In the genomic region with DNA sequence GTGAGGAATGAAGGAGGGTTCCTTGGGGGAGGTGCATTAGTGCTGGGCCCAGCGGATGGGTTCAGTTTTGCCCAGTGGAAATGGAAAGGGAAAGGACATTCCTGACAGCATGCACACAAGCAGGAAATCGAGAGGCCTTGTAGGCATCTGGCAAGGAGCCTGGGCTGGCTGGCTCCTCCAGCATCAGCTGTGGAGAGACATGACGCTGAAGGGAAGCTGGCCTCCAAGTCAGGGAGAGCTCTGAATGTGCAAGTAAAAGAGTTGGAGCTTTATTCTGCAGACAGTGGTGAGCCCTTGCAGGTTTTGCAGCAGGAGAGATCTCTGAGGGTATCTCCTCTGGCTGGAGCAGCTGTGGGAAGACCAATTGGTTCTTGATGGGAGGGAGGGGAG, we compare ENCODE assay signal across 10 cellular contexts.
DNase-seq lines count a peak whose midpoint lies in the region; ATAC-seq and TF ChIP-seq lines count a peak whose summit lies in the region.
"Had no signal": no experiment of that assay in that cellular context is flagged by ENCODE, and none has a peak within 500 bp of the region (broad histone marks: within the 10 kb centered on the region; RNA-seq: fewer than 3 reads in every experiment).

No MANE protein-coding gene starts in this region.

- TF ChIP-seq CTCF in C4-2B (conservative IDR thresholded peaks at IDR 0.05) (no peak), foreskin keratinocyte (conservative IDR thresholded peaks at IDR 0.05) (no peak)

- H3K27ac Mint-ChIP-seq in stimulated activated naive B cell treated with anti-CD40 and anti-IgM and Interleukin-4, amounts not matched to agents 10 μg/mL and 1 μg/mL and 100 μg/mL, for 72 hours, result no peak overlapping the region
- H3K27ac Mint-ChIP-seq: activated CD4-positive, alpha-beta T cell treated with anti-CD3 and anti-CD28 coated beads, Interleukin-2, amount 10 ng/mL, durations not matched to agents 24 days and 14 days had no signal

- peaks cover 40% of the 10 kb centered on the region for H3K4me1 ChIP-seq in foreskin keratinocyte

- H3K27me3 ChIP-seq in foreskin keratinocyte, result no peaks in the 10 kb centered on the region

- H3K9me3 Mint-ChIP-seq in stimulated activated naive B cell treated with anti-CD40 and anti-IgM and Interleukin-4, amounts not matched to agents 10 μg/mL and 1 μg/mL and 100 μg/mL, for 72 hours, result peaks cover 6 to 8% of the 10 kb centered on the region in 2 donors
- H3K9me3 Mint-ChIP-seq: activated CD4-positive, alpha-beta T cell treated with anti-CD3 and anti-CD28 coated beads, Interleukin-2, amount 10 ng/mL, durations not matched to agents 24 days and 14 days had no signal

- H3K4me1 Mint-ChIP-seq in stimulated activated naive B cell treated with anti-CD40 and anti-IgM and Interleukin-4, amounts not matched to agents 10 μg/mL and 1 μg/mL and 100 μg/mL, for 72 hours, result peaks cover 7 to 9% of the 10 kb centered on the region in 2 donors

- H3K36me3 Mint-ChIP-seq in stimulated activated naive B cell treated with anti-CD40 and anti-IgM and Interleukin-4, amounts not matched to agents 10 μg/mL and 1 μg/mL and 100 μg/mL, for 72 hours, result no peaks in the 10 kb centered on the region

- ATAC-seq in SK-N-SH treated with all-trans-retinoic acid at 6 μM for 48 hours (peak; percentile 87), foreskin keratinocyte (peak; percentile 60), GM18505 (IDR thresholded peaks at IDR 0.05; ENCODE audit: unreplicated experiment) (no peak), GM18519 (IDR thresholded peaks at IDR 0.05; ENCODE audit: low FRiP score, unreplicated experiment) (no peak)
- ATAC-seq in stimulated activated naive B cell treated with anti-CD40 and anti-IgM and Interleukin-4, amounts not matched to agents 10 μg/mL and 1 μg/mL and 100 μg/mL, for 72 hours (replicated peaks), result no peak

- H3K27me3 Mint-ChIP-seq in stimulated activated naive B cell treated with anti-CD40 and anti-IgM and Interleukin-4, amounts not matched to agents 10 μg/mL and 1 μg/mL and 100 μg/mL, for 72 hours, result peaks cover 26 to 36% of the 10 kb centered on the region in 2 donors

- peak; percentile 58 to 74 for DNase-seq in foreskin keratinocyte
- peak; percentile 74 for DNase-seq in pons (ENCODE audit: low spot score)
- DNase-seq in stimulated activated naive B cell treated with anti-CD40 and anti-IgM and Interleukin-4, amounts not matched to agents 10 μg/mL and 1 μg/mL and 100 μg/mL, for 72 hours, result no peak
- DNase-seq in stimulated activated CD8-positive, alpha-beta memory T cell treated with anti-CD3 and anti-CD28 coated beads, Interleukin-4, amount 100 ng/mL, for 48 hours, result no peak
- DNase-seq: activated CD4-positive, alpha-beta T cell treated with anti-CD3 and anti-CD28 coated beads, Interleukin-2, amount 10 ng/mL, durations not matched to agents 24 days and 14 days; mesendoderm had no signal

- no peak overlapping the region for H3K4me3 Mint-ChIP-seq in stimulated activated naive B cell treated with anti-CD40 and anti-IgM and Interleukin-4, amounts not matched to agents 10 μg/mL and 1 μg/mL and 100 μg/mL, for 72 hours
- H3K4me3 Mint-ChIP-seq: activated CD4-positive, alpha-beta T cell treated with anti-CD3 and anti-CD28 coated beads, Interleukin-2, amount 10 ng/mL, durations not matched to agents 24 days and 14 days had no signal

- TF ChIP-seq POLR2A in GM18505 (IDR thresholded peaks at IDR 0.05; ENCODE audit: borderline replicate concordance, extremely low read depth, insufficient read depth, insufficient read length), result no peak

- H3K27ac ChIP-seq in C4-2B (peak overlapping the region; percentile 64), foreskin keratinocyte (no peak overlapping the region)

TF ChIP-seq in SK-N-SH treated with all-trans-retinoic acid at 6 μM for 48 hours, 23 proteins besides CTCF, POLR2A, EP300 and RAD21:
- TF ChIP-seq ZNF565 (CRISPR knock-in tag; conservative IDR thresholded peaks at IDR 0.05; ENCODE audit: low read depth), result no peak
- no peak for TF ChIP-seq ZFP3 (CRISPR knock-in tag; IDR thresholded peaks at IDR 0.05)
- no peak for TF ChIP-seq TCF4 (CRISPR knock-in tag; IDR thresholded peaks at IDR 0.05; ENCODE audit: borderline replicate concordance)
- no peak for TF ChIP-seq ZFP30 (CRISPR knock-in tag; IDR thresholded peaks at IDR 0.05)
- TF ChIP-seq, protein P1, sequence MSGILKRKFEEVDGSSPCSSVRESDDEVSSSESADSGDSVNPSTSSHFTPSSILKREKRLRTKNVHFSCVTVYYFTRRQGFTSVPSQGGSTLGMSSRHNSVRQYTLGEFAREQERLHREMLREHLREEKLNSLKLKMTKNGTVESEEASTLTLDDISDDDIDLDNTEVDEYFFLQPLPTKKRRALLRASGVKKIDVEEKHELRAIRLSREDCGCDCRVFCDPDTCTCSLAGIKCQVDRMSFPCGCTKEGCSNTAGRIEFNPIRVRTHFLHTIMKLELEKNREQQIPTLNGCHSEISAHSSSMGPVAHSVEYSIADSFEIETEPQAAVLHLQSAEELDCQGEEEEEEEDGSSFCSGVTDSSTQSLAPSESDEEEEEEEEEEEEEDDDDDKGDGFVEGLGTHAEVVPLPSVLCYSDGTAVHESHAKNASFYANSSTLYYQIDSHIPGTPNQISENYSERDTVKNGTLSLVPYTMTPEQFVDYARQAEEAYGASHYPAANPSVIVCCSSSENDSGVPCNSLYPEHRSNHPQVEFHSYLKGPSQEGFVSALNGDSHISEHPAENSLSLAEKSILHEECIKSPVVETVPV (CRISPR knock-in tag; IDR thresholded peaks at IDR 0.05), result no peak
- TF ChIP-seq, protein P2, sequence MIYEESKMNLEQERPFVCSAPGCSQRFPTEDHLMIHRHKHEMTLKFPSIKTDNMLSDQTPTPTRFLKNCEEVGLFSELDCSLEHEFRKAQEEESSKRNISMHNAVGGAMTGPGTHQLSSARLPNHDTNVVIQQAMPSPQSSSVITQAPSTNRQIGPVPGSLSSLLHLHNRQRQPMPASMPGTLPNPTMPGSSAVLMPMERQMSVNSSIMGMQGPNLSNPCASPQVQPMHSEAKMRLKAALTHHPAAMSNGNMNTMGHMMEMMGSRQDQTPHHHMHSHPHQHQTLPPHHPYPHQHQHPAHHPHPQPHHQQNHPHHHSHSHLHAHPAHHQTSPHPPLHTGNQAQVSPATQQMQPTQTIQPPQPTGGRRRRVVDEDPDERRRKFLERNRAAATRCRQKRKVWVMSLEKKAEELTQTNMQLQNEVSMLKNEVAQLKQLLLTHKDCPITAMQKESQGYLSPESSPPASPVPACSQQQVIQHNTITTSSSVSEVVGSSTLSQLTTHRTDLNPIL (CRISPR knock-in tag; IDR thresholded peaks at IDR 0.05; ENCODE audit: low read depth), result no peak
- TF ChIP-seq, protein P3, sequence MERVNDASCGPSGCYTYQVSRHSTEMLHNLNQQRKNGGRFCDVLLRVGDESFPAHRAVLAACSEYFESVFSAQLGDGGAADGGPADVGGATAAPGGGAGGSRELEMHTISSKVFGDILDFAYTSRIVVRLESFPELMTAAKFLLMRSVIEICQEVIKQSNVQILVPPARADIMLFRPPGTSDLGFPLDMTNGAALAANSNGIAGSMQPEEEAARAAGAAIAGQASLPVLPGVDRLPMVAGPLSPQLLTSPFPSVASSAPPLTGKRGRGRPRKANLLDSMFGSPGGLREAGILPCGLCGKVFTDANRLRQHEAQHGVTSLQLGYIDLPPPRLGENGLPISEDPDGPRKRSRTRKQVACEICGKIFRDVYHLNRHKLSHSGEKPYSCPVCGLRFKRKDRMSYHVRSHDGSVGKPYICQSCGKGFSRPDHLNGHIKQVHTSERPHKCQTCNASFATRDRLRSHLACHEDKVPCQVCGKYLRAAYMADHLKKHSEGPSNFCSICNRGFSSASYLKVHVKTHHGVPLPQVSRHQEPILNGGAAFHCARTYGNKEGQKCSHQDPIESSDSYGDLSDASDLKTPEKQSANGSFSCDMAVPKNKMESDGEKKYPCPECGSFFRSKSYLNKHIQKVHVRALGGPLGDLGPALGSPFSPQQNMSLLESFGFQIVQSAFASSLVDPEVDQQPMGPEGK (CRISPR knock-in tag; IDR thresholded peaks at IDR 0.05; ENCODE audit: borderline replicate concordance), result no peak
- no peak for TF ChIP-seq GLIS3 (CRISPR knock-in tag; IDR thresholded peaks at IDR 0.05)
- no peak for TF ChIP-seq ZNF8 (CRISPR knock-in tag; IDR thresholded peaks at IDR 0.05)
- no peak for TF ChIP-seq SNAI2 (CRISPR knock-in tag; IDR thresholded peaks at IDR 0.05)
- no peak for TF ChIP-seq ZC3H10 (CRISPR knock-in tag; IDR thresholded peaks at IDR 0.05)
- no peak for TF ChIP-seq OSR1 (CRISPR knock-in tag; IDR thresholded peaks at IDR 0.05)
- TF ChIP-seq TSHZ2 (CRISPR knock-in tag; IDR thresholded peaks at IDR 0.05), result no peak
- TF ChIP-seq RARB (CRISPR knock-in tag; IDR thresholded peaks at IDR 0.05), result no peak
- no peak for TF ChIP-seq CSDC2 (CRISPR knock-in tag; IDR thresholded peaks at IDR 0.05)
- no peak for TF ChIP-seq ESRRG (CRISPR knock-in tag; IDR thresholded peaks at IDR 0.05)
- no peak for TF ChIP-seq BACH2 (CRISPR knock-in tag; IDR thresholded peaks at IDR 0.05; ENCODE audit: borderline replicate concordance)
- TF ChIP-seq ZNF70 (CRISPR knock-in tag; IDR thresholded peaks at IDR 0.05), result no peak
TF ChIP-seq in SK-N-SH treated with all-trans-retinoic acid at 6 μM for 48 hours: peak in this region for 0.

Comparison
In these comparisons a context has a peak if more than half of its experiments do, and no peak if none do; other contexts are left out.
1. ATAC-seq: peak in SK-N-SH treated with all-trans-retinoic acid at 6 μM for 48 hours (single experiment) and foreskin keratinocyte (single experiment); none in GM18505 (single experiment), stimulated activated naive B cell treated with anti-CD40 and anti-IgM and Interleukin-4, amounts not matched to agents 10 μg/mL and 1 μg/mL and 100 μg/mL, for 72 hours (0 of 2) and GM18519 (single experiment).
2. DNase-seq: peak in foreskin keratinocyte (2 of 2) and pons (single experiment); none in stimulated activated naive B cell treated with anti-CD40 and anti-IgM and Interleukin-4, amounts not matched to agents 10 μg/mL and 1 μg/mL and 100 μg/mL, for 72 hours (single experiment) and stimulated activated CD8-positive, alpha-beta memory T cell treated with anti-CD3 and anti-CD28 coated beads, Interleukin-4, amount 100 ng/mL, for 48 hours (single experiment).